9 cellular contexts compared by ENCODE assay signal in genomic region chr12:4997939-4998338, GRCh38. TPM values are rescaled to one million over a fixed set of nuclear protein-coding genes. Genes with fewer than 3 reads are reported as not detected.
DNase-seq lines count a peak whose midpoint lies in the region; TF ChIP-seq lines count a peak whose summit lies in the region.
"Had no signal": no experiment of that assay in that cellular context is flagged by ENCODE, and none has a peak within 500 bp of the region (broad histone marks: within the 10 kb centered on the region; RNA-seq: fewer than 3 reads in every experiment).

No MANE protein-coding gene starts in this region.

- no peaks in the 10 kb centered on the region for H3K9me3 Mint-ChIP-seq in chondrocyte (ENCODE audit: low read depth)
- H3K9me3 Mint-ChIP-seq: dendritic cell treated with granulocyte-macrophage colony-stimulating factor and Interleukin-4, amounts not matched to agents 40 ng/mL and 50 ng/mL, for 4 days had no signal

- H3K36me3 Mint-ChIP-seq in chondrocyte (ENCODE audit: low read depth): no peaks in the 10 kb centered on the region

- POLR2A ChIA-PET in AG04450 (lab: Yijun Ruan, JAX): no interaction called here

- no peak overlapping the region for H3K4me3 Mint-ChIP-seq in chondrocyte (ENCODE audit: unreplicated experiment)
- H3K4me3 Mint-ChIP-seq: dendritic cell treated with granulocyte-macrophage colony-stimulating factor and Interleukin-4, amounts not matched to agents 40 ng/mL and 50 ng/mL, for 4 days had no signal

- H3K27me3 Mint-ChIP-seq in chondrocyte (ENCODE audit: low read depth): peaks cover 18% of the 10 kb centered on the region

- peaks cover 21% of the 10 kb centered on the region for H3K27me3 ChIP-seq in AG04450 (ENCODE audit: control insufficient read depth, insufficient read depth, low read length)
- H3K27me3 ChIP-seq in MG63: no peaks in the 10 kb centered on the region

- no peaks in the 10 kb centered on the region for H3K36me3 ChIP-seq in MG63

- no peak overlapping the region for H3K27ac ChIP-seq in AG04450 (ENCODE audit: low read depth, low read length)

- H3K4me1 Mint-ChIP-seq in chondrocyte (ENCODE audit: low read depth): peaks cover 22% of the 10 kb centered on the region

- peak; percentile 39 for DNase-seq in AG04450 (ENCODE audit: low read depth, low spot score)
- peak; percentile 94 for DNase-seq in MG63
- no peak for DNase-seq in chondrocyte (ENCODE audit: low spot score)
- peak; percentile 53 to 85 for DNase-seq in lower leg skin (ENCODE audit: low spot score in 2 of 2)
- DNase-seq in 8988T: no peak
- DNase-seq in SKM-1 treated with dmso at 0.1 percent for 144 hours (lab: John Stamatoyannopoulos, UW; ENCODE audit: unreplicated experiment): no peak
- no peak for DNase-seq in activated naive CD4-positive, alpha-beta T cell (lab: John Stamatoyannopoulos, UW)
- DNase-seq in central memory CD4-positive, alpha-beta T cell: no peak

- 17 to 20% methylated on average over 7 of the region's 7 CpGs for WGBS in lower leg skin, 2 donors

- no peak for TF ChIP-seq POLR2A in lower leg skin (IDR thresholded peaks at IDR 0.05)

- H3K9me3 ChIP-seq in AG04450 (ENCODE audit: control insufficient read depth, insufficient read depth, low read length): no peaks in the 10 kb centered on the region
- no peaks in the 10 kb centered on the region for H3K9me3 ChIP-seq in MG63

- TF ChIP-seq CTCF in AG04450 (IDR thresholded peaks at IDR 0.05; ENCODE audit: low read depth, low read length) (no peak), chondrocyte (IDR thresholded peaks at IDR 0.05) (no peak), lower leg skin (IDR thresholded peaks at IDR 0.05) (no peak)

- CTCF ChIA-PET in AG04450 (lab: Charles Lee): interaction anchor here (7.7 kb wide), 1 partner anchor 142 kb away, joined by 40 read pairs; no protein-coding TSS in a partner anchor

- peak overlapping the region; percentile 80 for H3K27ac Mint-ChIP-seq in chondrocyte (ENCODE audit: unreplicated experiment)
- H3K27ac Mint-ChIP-seq: dendritic cell treated with granulocyte-macrophage colony-stimulating factor and Interleukin-4, amounts not matched to agents 40 ng/mL and 50 ng/mL, for 4 days had no signal

- no peak overlapping the region for H3K4me3 ChIP-seq in AG04450 (ENCODE audit: low read depth, low read length)
- no peak overlapping the region for H3K4me3 ChIP-seq in MG63
- no peak overlapping the region for H3K4me3 ChIP-seq in lower leg skin (ENCODE audit: low read depth, poor library complexity, severe bottlenecking)

- intact Hi-C loops in lower leg skin (cut with DNase I; ENCODE audit: low total_unique reads): loop anchor here (10.0 kb wide), 1 partner anchor 1807 kb away; no protein-coding TSS in a partner anchor

RNA-seq across cellular contexts. Expression of gene KCNA5, which starts 45.7 kb away (rescaled TPM):
- polyA plus RNA-seq in AG04450 (2011; rRNA removed): not detected in 2 replicates
- not detected in 2 replicates for polyA minus RNA-seq in AG04450 (2011; rRNA and poly(A)+ RNA removed)
- total RNA-seq in MG63 (2014; rRNA removed; shearing (Covaris generic); ENCODE audit: low replicate concordance): not detected in 2 replicates
- total RNA-seq in chondrocyte (1.0 to 6.7 TPM (median 6.5 TPM) in 3 replicates), lower leg skin (under 1 TPM; 0.11 to 0.62 (median 0.33) TPM)

Comparison
In these comparisons a context has a peak if more than half of its experiments do, and no peak if none do; other contexts are left out.
1. DNase-seq: peak in AG04450 (single experiment), MG63 (single experiment) and lower leg skin (2 of 2); none in chondrocyte (single experiment), 8988T (single experiment), SKM-1 treated with dmso at 0.1 percent for 144 hours (single experiment), activated naive CD4-positive, alpha-beta T cell (0 of 4) and central memory CD4-positive, alpha-beta T cell (single experiment).